ENCODE assay signal across 16 cellular contexts in genomic region chr2:236693531-236693930, GRCh38.
"Had no signal": no experiment of that assay in that cellular context is flagged by ENCODE, and none has a peak within 500 bp of the region (broad histone marks: within the 10 kb centered on the region; RNA-seq: fewer than 3 reads in every experiment).

No MANE protein-coding gene starts in this region.

- H3K36me3 Mint-ChIP-seq: natural killer cell treated with Interleukin-12 subunit alpha and Interleukin-12 subunit beta and Interleukin-15 and Interleukin-18, amount 100 ng/mL, for 72 hours; stimulated activated naive B cell treated with anti-CD40 and anti-IgM and Interleukin-4, amounts not matched to agents 10 μg/mL and 1 μg/mL and 100 μg/mL, for 72 hours had no signal

- H3K27me3 ChIP-seq: gastrocnemius medialis, right lobe of liver, stomach, transverse colon had no signal

- H3K36me3 ChIP-seq: gastrocnemius medialis, neutrophil, right lobe of liver, stomach, thoracic aorta, transverse colon had no signal

- H3K9me3 Mint-ChIP-seq: natural killer cell treated with Interleukin-12 subunit alpha and Interleukin-12 subunit beta and Interleukin-15 and Interleukin-18, amount 100 ng/mL, for 72 hours; stimulated activated naive B cell treated with anti-CD40 and anti-IgM and Interleukin-4, amounts not matched to agents 10 μg/mL and 1 μg/mL and 100 μg/mL, for 72 hours had no signal

- H3K9me3 ChIP-seq: gastrocnemius medialis, neutrophil, psoas muscle, right lobe of liver, stomach, thoracic aorta, transverse colon had no signal

- H3K27ac Mint-ChIP-seq: natural killer cell treated with Interleukin-12 subunit alpha and Interleukin-12 subunit beta and Interleukin-15 and Interleukin-18, amount 100 ng/mL, for 72 hours; stimulated activated naive B cell treated with anti-CD40 and anti-IgM and Interleukin-4, amounts not matched to agents 10 μg/mL and 1 μg/mL and 100 μg/mL, for 72 hours had no signal

- DNase-seq: effector memory CD4-positive, alpha-beta T cell; gastrocnemius medialis; midbrain; psoas muscle; retina; right lobe of liver; stimulated activated CD4-positive, alpha-beta T cell treated with anti-CD3 and anti-CD28 coated beads, Interleukin-2, amount 100 ng/mL, for 24 hours; stimulated activated CD4-positive, alpha-beta T cell treated with anti-CD3 and anti-CD28 coated beads, Interleukin-4, amount 100 ng/mL, for 4 hours; stimulated activated naive B cell treated with anti-CD40 and anti-IgM and Interleukin-4, amounts not matched to agents 10 μg/mL and 1 μg/mL and 100 μg/mL, for 72 hours; stomach; substantia nigra; transverse colon had no signal

- H3K27ac ChIP-seq: gastrocnemius medialis, neutrophil, psoas muscle, right lobe of liver, stomach, thoracic aorta, transverse colon had no signal

- H3K4me3 Mint-ChIP-seq: natural killer cell treated with Interleukin-12 subunit alpha and Interleukin-12 subunit beta and Interleukin-15 and Interleukin-18, amount 100 ng/mL, for 72 hours; stimulated activated naive B cell treated with anti-CD40 and anti-IgM and Interleukin-4, amounts not matched to agents 10 μg/mL and 1 μg/mL and 100 μg/mL, for 72 hours had no signal

- H3K4me1 ChIP-seq: psoas muscle, right lobe of liver, stomach, transverse colon had no signal

- ATAC-seq: esophagus mucosa; gastrocnemius medialis; natural killer cell treated with Interleukin-12 subunit alpha and Interleukin-12 subunit beta and Interleukin-15 and Interleukin-18, amount 100 ng/mL, for 72 hours; psoas muscle; right lobe of liver; stimulated activated naive B cell treated with anti-CD40 and anti-IgM and Interleukin-4, amounts not matched to agents 10 μg/mL and 1 μg/mL and 100 μg/mL, for 72 hours had no signal

- H3K4me3 ChIP-seq: gastrocnemius medialis, psoas muscle, right lobe of liver, stomach, thoracic aorta, transverse colon had no signal

- H3K4me1 Mint-ChIP-seq: stimulated activated naive B cell treated with anti-CD40 and anti-IgM and Interleukin-4, amounts not matched to agents 10 μg/mL and 1 μg/mL and 100 μg/mL, for 72 hours had no signal
